ENCODE assay signal across 8 cellular contexts in genomic region chr5:176237971-176238644, GRCh38.
A peak's percentile ranks its signal among the peaks of the same experiment; 100 is the strongest.
DNase-seq lines count a peak whose midpoint lies in the region; ATAC-seq and TF ChIP-seq lines count a peak whose summit lies in the region.
"Not testable (repeated sequence)": the region's sequence is repeated elsewhere in the genome, so short reads cannot be mapped to it uniquely, and the experiment has no call there.

Gene SIMC1, plus strand, starts transcription at chr5:176238424. Its CDS starts 85 bp downstream, at chr5:176238509.

- H3K27ac Mint-ChIP-seq in nephron, result not testable (repeated sequence)

- peak; percentile 2 for DNase-seq in DMS53 treated with DMSO at 0.1 percent for 48 hours (lab: John Stamatoyannopoulos, UW; ENCODE audit: unreplicated experiment)
- not testable (repeated sequence) for DNase-seq in SK-N-MC (ENCODE audit: low read depth, low spot score); fibroblast of pulmonary artery (ENCODE audit: low read depth)
- DNase-seq in activated effector memory CD4-positive, alpha-beta T cell treated with anti-CD3 and anti-CD28 coated beads, Interleukin-2, amount 50 U/mL, for 16 hours, result peak; percentile 87
- peak; percentile 21 to 30 for DNase-seq in stimulated activated CD8-positive, alpha-beta memory T cell treated with anti-CD3 and anti-CD28 coated beads, Interleukin-7, amount 100 ng/mL, for 1 hour (ENCODE audit: low read depth in 2 of 2)

- ATAC-seq in GM21447 (IDR thresholded peaks at IDR 0.05; ENCODE audit: unreplicated experiment) (peak; percentile 54), HG03469 (IDR thresholded peaks at IDR 0.05; ENCODE audit: unreplicated experiment) (peak; percentile 31)

- not testable (repeated sequence) for H3K36me3 ChIP-seq in SK-N-MC (ENCODE audit: insufficient read depth, low read length)

- not testable (repeated sequence) for H3K9ac ChIP-seq in SK-N-MC (ENCODE audit: insufficient read length)

- H3K4me3 Mint-ChIP-seq in nephron, result peak within 1 kb of the TSS; percentile 53 to 61 (median 61)

- H3K36me3 Mint-ChIP-seq in nephron (ENCODE audit: low read depth), result not testable (repeated sequence)

- H3K4me3 ChIP-seq in SK-N-MC (peak within 1 kb of the TSS; percentile 61; the same call in 1 of the 2 replicates), fibroblast of pulmonary artery (replicated peaks; ENCODE audit: low read depth, low read length) (peak within 1 kb of the TSS; percentile 38)

- not testable (repeated sequence) for H3K27me3 Mint-ChIP-seq in nephron (ENCODE audit: low read depth)

- not testable (repeated sequence) for H3K4me1 Mint-ChIP-seq in nephron

- not testable (repeated sequence) for H3K27ac ChIP-seq in SK-N-MC

- TF ChIP-seq CTCF in fibroblast of pulmonary artery (IDR thresholded peaks at IDR 0.05; ENCODE audit: low read length, missing control alignments); nephron (IDR thresholded peaks at IDR 0.05; ENCODE audit: unreplicated experiment in 3 of 3): not testable (repeated sequence)

- H3K9me3 Mint-ChIP-seq in nephron, result not testable (repeated sequence)

- H3K9me3 ChIP-seq in SK-N-MC (ENCODE audit: low read depth, low read length), result not testable (repeated sequence)
